8 cellular contexts compared by ENCODE assay signal in the genomic region with DNA sequence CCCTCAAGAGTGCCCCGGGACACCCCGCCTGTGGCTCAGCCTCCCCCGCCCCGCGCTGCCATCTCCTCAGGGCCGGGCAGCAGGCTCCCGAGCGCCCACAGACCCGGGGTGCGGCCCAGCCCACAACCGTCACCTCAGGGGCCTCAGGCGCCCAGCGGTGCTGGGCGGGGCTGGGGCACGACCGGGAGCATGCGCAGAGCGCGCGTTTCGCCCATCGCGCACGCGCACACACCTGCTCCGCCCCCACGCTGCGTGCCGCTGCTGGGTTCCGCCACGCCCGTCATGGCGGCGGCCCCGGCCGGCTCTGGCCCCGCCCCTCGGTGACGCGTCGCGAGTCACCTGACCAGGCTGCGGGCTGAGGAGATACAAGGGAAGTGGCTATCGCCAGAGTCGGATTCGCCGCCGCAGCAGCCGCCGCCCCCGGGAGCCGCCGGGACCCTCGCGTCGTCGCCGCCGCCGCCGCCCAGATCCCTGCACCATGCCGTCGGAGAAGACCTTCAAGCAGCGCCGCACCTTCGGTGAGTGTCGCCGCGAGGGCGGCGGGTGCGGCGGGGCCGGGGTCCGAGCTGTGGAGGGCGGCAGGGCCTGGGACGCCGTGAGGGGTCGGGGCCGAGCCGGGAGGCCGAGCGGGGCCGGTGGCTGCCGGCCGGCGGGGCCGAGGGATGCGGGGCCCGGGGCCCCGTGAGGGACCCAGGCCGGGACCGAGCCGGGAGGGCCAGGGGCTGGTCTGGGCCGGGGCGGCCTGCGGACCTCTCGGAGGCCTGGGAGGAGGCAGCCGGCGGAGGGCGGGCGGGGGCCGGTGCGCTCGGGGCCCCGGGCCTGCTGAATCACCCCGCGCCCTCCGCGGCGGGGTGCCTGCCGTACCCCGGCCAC. TPM values are rescaled to one million over a fixed set of nuclear protein-coding genes. Genes with fewer than 3 reads are reported as not detected.
DNase-seq lines count a peak whose midpoint lies in the region; ATAC-seq and TF ChIP-seq lines count a peak whose summit lies in the region.

A gene (plus strand): TSS at position 387 of the 873 bp plus-strand sequence. CDS start 92 bp downstream, at position 479.

- no peaks in the 10 kb centered on the region for H3K27me3 ChIP-seq in trophoblast cell (ENCODE audit: insufficient read depth, low read length)
- H3K27me3 ChIP-seq in tibial nerve = no peaks in the 10 kb centered on the region

- peak within 1 kb of the TSS; percentile 95 for H3K27ac Mint-ChIP-seq in activated naive CD8-positive, alpha-beta T cell treated with anti-CD3 and anti-CD28 coated beads, Interleukin-2, amount 50 U/mL, for 24 hours

- TF ChIP-seq POLR2A in tibial nerve (IDR thresholded peaks at IDR 0.05) = peak; percentile 94 to 99

- H3K36me3 ChIP-seq in trophoblast cell (ENCODE audit: control insufficient read depth in 1 of 2, insufficient read depth in 2 of 2, low read length in 2 of 2) (no peaks in the 10 kb centered on the region), tibial nerve (no peaks in the 10 kb centered on the region)

- H3K27ac ChIP-seq in trophoblast cell (ENCODE audit: low read depth, low read length) (peak within 1 kb of the TSS; percentile 93), tibial nerve (peak within 1 kb of the TSS; percentile 98 to 100 (median 100))

- H3K9ac ChIP-seq in trophoblast cell (ENCODE audit: low read length) = peak within 1 kb of the TSS; percentile 96

- intact Hi-C loops in Right ventricle myocardium superior (cut with DNase I) = loop anchor here (5.0 kb wide), 1 partner anchor 75 kb away; a partner anchor contains a TSS

- peaks cover 11% of the 10 kb centered on the region for H3K36me3 Mint-ChIP-seq in activated naive CD8-positive, alpha-beta T cell treated with anti-CD3 and anti-CD28 coated beads, Interleukin-2, amount 50 U/mL, for 24 hours (ENCODE audit: low read depth)

- peak within 1 kb of the TSS; percentile 87 for H3K4ac ChIP-seq in trophoblast cell (ENCODE audit: low read depth, low read length)

- WGBS in trophoblast cell (ENCODE audit: extremely low coverage, insufficient coverage, insufficient read length) = no CpG with 5 or more reads among the region's 113 CpGs
- WGBS in tibial nerve, 2 donors = 0% methylated on average over 1 to 67 of the region's 113 CpGs

- peak within 1 kb of the TSS; percentile 98 for H4K8ac ChIP-seq in trophoblast cell (ENCODE audit: low read depth, low read length)

- peak within 1 kb of the TSS; percentile 33 for H2BK12ac ChIP-seq in trophoblast cell (ENCODE audit: low read length)

- no peaks in the 10 kb centered on the region for H3K9me3 Mint-ChIP-seq in activated naive CD8-positive, alpha-beta T cell treated with anti-CD3 and anti-CD28 coated beads, Interleukin-2, amount 50 U/mL, for 24 hours

- H3K4me3 ChIP-seq in GM12875 (ENCODE audit: low read depth, low read length) = peak within 1 kb of the TSS; percentile 67
- H3K4me3 ChIP-seq in trophoblast cell (ENCODE audit: low read depth, low read length) = peak within 1 kb of the TSS; percentile 98
- H3K4me3 ChIP-seq in tibial nerve = peak within 1 kb of the TSS; percentile 74 to 88 (median 81)

- DNase-seq in NCI-H1436 (lab: John Stamatoyannopoulos, UW) (peak; percentile 93), SW480 (ENCODE audit: low spot score) (peak; percentile 90), Right ventricle myocardium superior (peak; percentile 98), trophoblast cell (peak; percentile 97 to 98), tibial nerve (ENCODE audit: low spot score in 2 of 2) (peak; percentile 93 to 96)
- DNase-seq in activated naive CD8-positive, alpha-beta T cell treated with anti-CD3 and anti-CD28 coated beads, Interleukin-2, amount 50 U/mL, for 24 hours = peak; percentile 99

- no peak for TF ChIP-seq CTCF in GM12875 (IDR thresholded peaks at IDR 0.05; ENCODE audit: borderline replicate concordance, insufficient read depth, low read depth, low read length)
- peak in 2 of 5 experiments; percentile 16 to 44 for TF ChIP-seq CTCF in tibial nerve (IDR thresholded peaks at IDR 0.05)

- peak within 1 kb of the TSS; percentile 89 for H3K4me3 Mint-ChIP-seq in activated naive CD8-positive, alpha-beta T cell treated with anti-CD3 and anti-CD28 coated beads, Interleukin-2, amount 50 U/mL, for 24 hours

- H3K27me3 Mint-ChIP-seq in activated naive CD8-positive, alpha-beta T cell treated with anti-CD3 and anti-CD28 coated beads, Interleukin-2, amount 50 U/mL, for 24 hours = no peaks in the 10 kb centered on the region

- H3K9me3 ChIP-seq in trophoblast cell (ENCODE audit: insufficient read depth, low read depth, low read length) (no peaks in the 10 kb centered on the region), tibial nerve (no peaks in the 10 kb centered on the region)

- H3K23ac ChIP-seq in trophoblast cell (ENCODE audit: low read length) = no peak within 1 kb of the TSS

- H3K79me1 ChIP-seq in trophoblast cell (ENCODE audit: low read length) = peaks cover 8% of the 10 kb centered on the region

- H3K14ac ChIP-seq in trophoblast cell (ENCODE audit: low read length) = peak within 1 kb of the TSS; percentile 97

- peak within 1 kb of the TSS; percentile 90 for H2AFZ ChIP-seq in trophoblast cell (ENCODE audit: insufficient read depth, low read length, poor library complexity)

- H4K12ac ChIP-seq in trophoblast cell (ENCODE audit: low read depth, low read length) = peak within 1 kb of the TSS; percentile 89

- H4K91ac ChIP-seq in trophoblast cell (ENCODE audit: low read depth, low read length) = peak within 1 kb of the TSS; percentile 97

- peaks cover 13% of the 10 kb centered on the region for H3K79me2 ChIP-seq in trophoblast cell (ENCODE audit: control insufficient read depth, insufficient read depth, low read length, poor library complexity)

- peaks cover 6 to 12% of the 10 kb centered on the region in 2 experiments for H3K4me1 ChIP-seq in trophoblast cell (ENCODE audit: control insufficient read depth in 1 of 2, insufficient read depth in 2 of 2, low read length in 2 of 2)
- H3K4me1 ChIP-seq in tibial nerve = peaks cover 6 to 59% (median 33%) of the 10 kb centered on the region in 4 donors

- peak within 1 kb of the TSS; percentile 95 for H2BK120ac ChIP-seq in trophoblast cell (ENCODE audit: insufficient read depth, low read length, poor library complexity)

- ATAC-seq in HG02763 (IDR thresholded peaks at IDR 0.05; ENCODE audit: unreplicated experiment) = peak; percentile 70
- peak; percentile 70 for ATAC-seq in activated naive CD8-positive, alpha-beta T cell treated with anti-CD3 and anti-CD28 coated beads, Interleukin-2, amount 50 U/mL, for 24 hours
- ATAC-seq in Right ventricle myocardium superior (ENCODE audit: poor library complexity) = peak; percentile 94

- peak within 1 kb of the TSS; percentile 99 for H3K18ac ChIP-seq in trophoblast cell (ENCODE audit: low read length)

- H2BK5ac ChIP-seq in trophoblast cell (ENCODE audit: low read depth, low read length, poor library complexity) = peak within 1 kb of the TSS; percentile 96

- H2AK5ac ChIP-seq in trophoblast cell (ENCODE audit: low read length) = peak within 1 kb of the TSS; percentile 83

- peak within 1 kb of the TSS; percentile 92 for H3K4me2 ChIP-seq in trophoblast cell (ENCODE audit: low read length)

- peak; percentile 77 to 100 for TF ChIP-seq EP300 in tibial nerve (IDR thresholded peaks at IDR 0.05)

- H3K4me1 Mint-ChIP-seq in activated naive CD8-positive, alpha-beta T cell treated with anti-CD3 and anti-CD28 coated beads, Interleukin-2, amount 50 U/mL, for 24 hours = peaks cover 57% of the 10 kb centered on the region

RNA-seq across cellular contexts. Expression of the gene that starts here (rescaled TPM):
- total RNA-seq in Right ventricle myocardium superior (118 TPM), tibial nerve (10 to 100 TPM; 60.9 to 78.1 (median 68.2) TPM)
- polyA plus RNA-seq in trophoblast cell (2013) = 81.7 and 82.7 TPM in 2 replicates

Comparison
In these comparisons a context has a peak if more than half of its experiments do, and no peak if none do; other contexts are left out.
1. Peak in every context shown above with its lines: DNase-seq, ATAC-seq, H3K4me3 ChIP-seq and H3K27ac ChIP-seq.